ENCODE assay signal across 13 cellular contexts in genomic region chr5:151233576-151234202, GRCh38. TPM values are rescaled to one million over a fixed set of nuclear protein-coding genes. Genes with fewer than 3 reads are reported as not detected.
DNase-seq lines count a peak whose midpoint lies in the region; ATAC-seq, FAIRE-seq and TF ChIP-seq lines count a peak whose summit lies in the region.
"Had no signal": no experiment of that assay in that cellular context is flagged by ENCODE, and none has a peak within 500 bp of the region (broad histone marks: within the 10 kb centered on the region; RNA-seq: fewer than 3 reads in every experiment).

No MANE protein-coding gene starts in this region.

- H3K36me3 Mint-ChIP-seq in CD4-positive, alpha-beta T cell (ENCODE audit: low read depth): no peaks in the 10 kb centered on the region
- H3K36me3 Mint-ChIP-seq in progenitor cell of endocrine pancreas (ENCODE audit: insufficient read depth): no peaks in the 10 kb centered on the region

- no peak for TF ChIP-seq CTCF in CD4-positive, alpha-beta T cell (IDR thresholded peaks at IDR 0.05)
- TF ChIP-seq CTCF in MM.1S (IDR thresholded peaks at IDR 0.05; ENCODE audit: low read length) (no peak), progenitor cell of endocrine pancreas (IDR thresholded peaks at IDR 0.05; ENCODE audit: unreplicated experiment) (no peak)

- H3K27ac ChIP-seq in CD4-positive, alpha-beta T cell (ENCODE audit: low read depth, low read length): no peak overlapping the region
- H3K27ac ChIP-seq in MM.1S (ENCODE audit: low read length): peak overlapping the region; percentile 83

- H3K4me2 ChIP-seq in MM.1S (ENCODE audit: low read depth, low read length): peak overlapping the region; percentile 70

- no peak for DNase-seq in CD4-positive, alpha-beta T cell
- DNase-seq in MM.1S (peak; percentile 94), NCI-H2107 treated with DMSO at 0.1 percent for 48 hours (lab: John Stamatoyannopoulos, UW; ENCODE audit: unreplicated experiment) (no peak), progenitor cell of endocrine pancreas (ENCODE audit: low spot score, unreplicated experiment) (no peak), Ammon's horn (ENCODE audit: low spot score) (no peak), RCC 7860 (ENCODE audit: low spot score) (no peak)
- DNase-seq: activated CD4-positive, alpha-beta T cell treated with anti-CD3 and anti-CD28 coated beads, Interleukin-2, amount 50 U/mL, for 1 hour; MG63; PC-3; stimulated activated CD4-positive, alpha-beta T cell treated with anti-CD3 and anti-CD28 coated beads, Interleukin-12 subunit alpha, Interleukin-12 subunit beta, amount 100 ng/mL, for 4 hours had no signal

- no peaks in the 10 kb centered on the region for H3K27me3 Mint-ChIP-seq in CD4-positive, alpha-beta T cell
- H3K27me3 Mint-ChIP-seq in progenitor cell of endocrine pancreas: peaks cover 9% of the 10 kb centered on the region

- peak overlapping the region; percentile 77 for H3K27ac Mint-ChIP-seq in CD4-positive, alpha-beta T cell
- H3K27ac Mint-ChIP-seq in progenitor cell of endocrine pancreas: no peak overlapping the region

- H3K9ac ChIP-seq in MM.1S (ENCODE audit: low read length): peak overlapping the region; percentile 59

- no peaks in the 10 kb centered on the region for H3K9me3 ChIP-seq in CD4-positive, alpha-beta T cell (ENCODE audit: control insufficient read depth, low read length)
- H3K9me3 ChIP-seq in MM.1S (replicated peaks; ENCODE audit: insufficient read depth, low read length): no peaks in the 10 kb centered on the region
- H3K9me3 ChIP-seq: MG63 had no signal

- no peak for ATAC-seq in CD4-positive, alpha-beta T cell (ENCODE audit: poor library complexity)
- ATAC-seq in GM19043 (IDR thresholded peaks at IDR 0.05; ENCODE audit: low read depth, unreplicated experiment) (peak; percentile 46), HG02798 (IDR thresholded peaks at IDR 0.05; ENCODE audit: poor library complexity, unreplicated experiment) (peak; percentile 66)
- ATAC-seq: PC-3 had no signal

- H3K4me3 Mint-ChIP-seq in CD4-positive, alpha-beta T cell: no peak overlapping the region
- H3K4me3 Mint-ChIP-seq in progenitor cell of endocrine pancreas (ENCODE audit: low read depth): no peak overlapping the region

- no peak overlapping the region for H2AFZ ChIP-seq in MM.1S (ENCODE audit: low read length)

- no peaks in the 10 kb centered on the region for H3K27me3 ChIP-seq in CD4-positive, alpha-beta T cell (ENCODE audit: control insufficient read depth, insufficient read depth, low read length)
- no peaks in the 10 kb centered on the region for H3K27me3 ChIP-seq in MM.1S (replicated peaks; ENCODE audit: insufficient read depth, low read length)

- H3K4me1 ChIP-seq in MM.1S (ENCODE audit: low read length): peaks cover 44% of the 10 kb centered on the region

- POLR2A ChIA-PET in CD4-positive, alpha-beta T cell (lab: Charles Lee): interaction anchor here (0.7 to 2.6 kb wide), 4 partner anchors 9 to 450 kb away, joined by 3 to 43 read pairs (median 3); partner anchors contain the start of gene CCDC69

- H4K20me1 ChIP-seq in MM.1S (ENCODE audit: insufficient read depth, low read length): no peaks in the 10 kb centered on the region

- no peaks in the 10 kb centered on the region for H3K9me3 Mint-ChIP-seq in CD4-positive, alpha-beta T cell
- H3K9me3 Mint-ChIP-seq in progenitor cell of endocrine pancreas (ENCODE audit: low read depth): no peaks in the 10 kb centered on the region

- no peaks in the 10 kb centered on the region for H3K79me2 ChIP-seq in MM.1S (ENCODE audit: low read length)

- CTCF ChIA-PET in CD4-positive, alpha-beta T cell (lab: Charles Lee): no interaction called here

- H3K4me3 ChIP-seq in MM.1S (ENCODE audit: low read length): peak overlapping the region; percentile 43
- H3K4me3 ChIP-seq: MG63 had no signal

- peaks cover 36% of the 10 kb centered on the region for H3F3A ChIP-seq in MM.1S (ENCODE audit: insufficient read depth, low read length)

- H3K36me3 ChIP-seq in MM.1S (replicated peaks; ENCODE audit: insufficient read depth, low read length): no peaks in the 10 kb centered on the region
- H3K36me3 ChIP-seq: MG63 had no signal

- intact Hi-C loops in CD4-positive, alpha-beta T cell (cut with DNase I, micrococcal nuclease): no loop called here

- FAIRE-seq in RCC 7860 (lab: Jason Lieb, UNC): no peak
- FAIRE-seq: astrocyte had no signal

- H3K4me1 Mint-ChIP-seq in CD4-positive, alpha-beta T cell (ENCODE audit: low read depth): peaks cover 30% of the 10 kb centered on the region
- no peaks in the 10 kb centered on the region for H3K4me1 Mint-ChIP-seq in progenitor cell of endocrine pancreas (ENCODE audit: low read depth)

- no peaks in the 10 kb centered on the region for H3K9me2 ChIP-seq in MM.1S (replicated peaks; ENCODE audit: insufficient read depth, low read length)

RNA-seq across cellular contexts. Expression of gene CCDC69, which starts 9.8 kb away (rescaled TPM):
- total RNA-seq in CD4-positive, alpha-beta T cell: 10 to 100 TPM; 68.0 to 68.9 TPM
- 3.6 and 4.6 TPM in 2 replicates for total RNA-seq in progenitor cell of endocrine pancreas

RNA-seq across cellular contexts. Expression of gene GM2A, which starts 19.3 kb away (rescaled TPM):
- 1 to 10 TPM; 3.1 to 4.1 TPM for total RNA-seq in CD4-positive, alpha-beta T cell
- total RNA-seq in progenitor cell of endocrine pancreas: 26.2 and 27.1 TPM in 2 replicates

Comparison
In these comparisons a context has a peak if more than half of its experiments do, and no peak if none do; other contexts are left out.
1. RNA of gene CCDC69, which starts 9.8 kb away (total RNA-seq): 68.0 to 68.9 TPM in CD4-positive, alpha-beta T cell; 3.6 to 4.6 TPM in progenitor cell of endocrine pancreas; every median in the first group is over 10 times any median in the second.